7 cellular contexts compared by ENCODE assay signal in the genomic region with DNA sequence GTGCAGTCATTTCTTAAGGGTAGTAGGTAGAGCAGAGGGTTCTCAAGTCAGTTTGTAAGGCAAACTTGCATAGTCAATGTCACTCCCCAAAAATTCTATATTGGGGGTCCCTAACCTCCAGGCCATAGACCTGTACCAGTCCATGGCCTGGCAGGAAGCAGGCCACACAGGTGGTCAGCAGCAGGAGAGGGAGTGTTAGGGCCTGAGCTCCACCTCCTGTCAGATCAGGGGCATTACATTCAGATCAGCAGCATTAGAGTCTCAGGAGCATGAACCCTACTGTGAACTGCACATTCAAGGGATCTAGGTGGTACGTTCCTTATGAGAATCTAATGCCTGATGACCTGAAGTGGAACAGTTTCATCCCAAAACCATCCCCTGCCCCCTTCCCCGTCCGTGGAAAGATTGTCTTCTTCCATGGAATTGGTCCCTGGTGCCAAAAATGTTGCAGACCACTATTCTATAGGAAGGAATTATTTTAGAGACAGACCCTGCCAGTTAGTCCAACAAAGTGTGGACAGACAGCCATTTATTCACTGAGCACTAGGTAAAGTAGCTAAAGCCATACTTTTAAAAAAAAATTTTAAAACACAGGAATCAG. TPM values are rescaled to one million over a fixed set of nuclear protein-coding genes. Genes with fewer than 3 reads are reported as not detected.
DNase-seq lines count a peak whose midpoint lies in the region; ATAC-seq and TF ChIP-seq lines count a peak whose summit lies in the region.

No MANE protein-coding gene starts in this region.

- H3K9ac ChIP-seq in MM.1S (ENCODE audit: low read length) = no peak overlapping the region

- peak overlapping the region; percentile 32 for H3K27ac Mint-ChIP-seq in activated CD8-positive, alpha-beta T cell treated with anti-CD3 and anti-CD28 coated beads for 36 hours

- ATAC-seq in GM21390 (IDR thresholded peaks at IDR 0.05; ENCODE audit: unreplicated experiment) (peak; percentile 66), HG03439 (IDR thresholded peaks at IDR 0.05; ENCODE audit: unreplicated experiment) (no peak)
- peak; percentile 88 for ATAC-seq in activated CD8-positive, alpha-beta T cell treated with anti-CD3 and anti-CD28 coated beads for 36 hours

- H3K27me3 ChIP-seq in DOHH2 (ENCODE audit: control insufficient read depth, low read length) (no peaks in the 10 kb centered on the region), MM.1S (replicated peaks; ENCODE audit: insufficient read depth, low read length) (no peaks in the 10 kb centered on the region), right atrium auricular region (no peaks in the 10 kb centered on the region), tibial nerve (no peaks in the 10 kb centered on the region)

- TF ChIP-seq POLR2A in tibial nerve (IDR thresholded peaks at IDR 0.05) = no peak

- H3K4me1 ChIP-seq in DOHH2 (ENCODE audit: control insufficient read depth, low read length) = peaks cover 3% of the 10 kb centered on the region
- H3K4me1 ChIP-seq in MM.1S (ENCODE audit: low read length) = no peaks in the 10 kb centered on the region
- H3K4me1 ChIP-seq in right atrium auricular region = peaks cover 0 to 8% of the 10 kb centered on the region in 2 donors
- peaks cover 0 to 28% (median 6%) of the 10 kb centered on the region in 4 donors for H3K4me1 ChIP-seq in tibial nerve

- H3K9me2 ChIP-seq in DOHH2 (replicated peaks; ENCODE audit: control insufficient read depth, low read length) (no peaks in the 10 kb centered on the region), MM.1S (replicated peaks; ENCODE audit: insufficient read depth, low read length) (no peaks in the 10 kb centered on the region)

- H3F3A ChIP-seq in DOHH2 (ENCODE audit: control insufficient read depth, insufficient read depth) (no peaks in the 10 kb centered on the region), MM.1S (ENCODE audit: insufficient read depth, low read length) (peaks cover 43% of the 10 kb centered on the region)

- H3K4me3 Mint-ChIP-seq in activated CD8-positive, alpha-beta T cell treated with anti-CD3 and anti-CD28 coated beads for 36 hours = no peak overlapping the region

- no peak overlapping the region for H3K4me2 ChIP-seq in DOHH2 (ENCODE audit: low read length)
- no peak overlapping the region for H3K4me2 ChIP-seq in MM.1S (ENCODE audit: low read depth, low read length)

- POLR2A ChIA-PET in activated CD8-positive, alpha-beta T cell treated with anti-CD3 and anti-CD28 coated beads for 36 hours (lab: Charles Lee) = no interaction called here

- no peak overlapping the region for H2AFZ ChIP-seq in MM.1S (ENCODE audit: low read length)

- no peaks in the 10 kb centered on the region for H3K9me3 Mint-ChIP-seq in activated CD8-positive, alpha-beta T cell treated with anti-CD3 and anti-CD28 coated beads for 36 hours

- 60 to 79% methylated on average over 3 of the region's 3 CpGs for WGBS in tibial nerve, 2 donors

- H3K4me3 ChIP-seq in DOHH2 (ENCODE audit: low read length) = no peak overlapping the region
- H3K4me3 ChIP-seq in MM.1S (ENCODE audit: low read length) = no peak overlapping the region
- no peak overlapping the region for H3K4me3 ChIP-seq in right atrium auricular region
- no peak overlapping the region for H3K4me3 ChIP-seq in tibial nerve

- DNase-seq in MM.1S = peak; percentile 47
- peak; percentile 32 for DNase-seq in activated CD8-positive, alpha-beta T cell treated with anti-CD3 and anti-CD28 coated beads for 36 hours
- DNase-seq in right atrium auricular region (ENCODE audit: low spot score) = no peak
- DNase-seq in tibial nerve (ENCODE audit: low spot score in 2 of 2) = no peak

- H3K79me2 ChIP-seq in DOHH2 (ENCODE audit: control insufficient read depth, low read length) = peaks cover 21% of the 10 kb centered on the region
- H3K79me2 ChIP-seq in MM.1S (ENCODE audit: low read length) = peaks cover 5% of the 10 kb centered on the region

- no peaks in the 10 kb centered on the region for H3K9me3 ChIP-seq in DOHH2 (ENCODE audit: control insufficient read depth, insufficient read depth, low read length)
- H3K9me3 ChIP-seq in MM.1S (replicated peaks; ENCODE audit: insufficient read depth, low read length) = no peaks in the 10 kb centered on the region
- H3K9me3 ChIP-seq in right atrium auricular region = no peaks in the 10 kb centered on the region
- H3K9me3 ChIP-seq in tibial nerve = no peaks in the 10 kb centered on the region

- peaks cover 41% of the 10 kb centered on the region for H3K4me1 Mint-ChIP-seq in activated CD8-positive, alpha-beta T cell treated with anti-CD3 and anti-CD28 coated beads for 36 hours (ENCODE audit: low read depth)

- H3K36me3 Mint-ChIP-seq in activated CD8-positive, alpha-beta T cell treated with anti-CD3 and anti-CD28 coated beads for 36 hours (ENCODE audit: low read depth) = peaks cover 34% of the 10 kb centered on the region

- peak; percentile 74 for TF ChIP-seq CTCF in DOHH2 (IDR thresholded peaks at IDR 0.05; ENCODE audit: low read depth, low read length, poor library complexity, severe bottlenecking)
- peak; percentile 61 for TF ChIP-seq CTCF in MM.1S (IDR thresholded peaks at IDR 0.05; ENCODE audit: low read length)
- peak; percentile 73 for TF ChIP-seq CTCF in activated CD8-positive, alpha-beta T cell treated with anti-CD3 and anti-CD28 coated beads for 36 hours (IDR thresholded peaks at IDR 0.05)
- TF ChIP-seq CTCF in right atrium auricular region (IDR thresholded peaks at IDR 0.05) = peak; percentile 31 to 71
- TF ChIP-seq CTCF in tibial nerve (IDR thresholded peaks at IDR 0.05) = peak in 3 of 5 experiments; percentile 23 to 32 (median 24)

- TF ChIP-seq EP300 in tibial nerve (IDR thresholded peaks at IDR 0.05) = no peak

- H3K27ac ChIP-seq in DOHH2 (ENCODE audit: low read depth, low read length) (no peak overlapping the region), MM.1S (ENCODE audit: low read length) (no peak overlapping the region), right atrium auricular region (no peak overlapping the region), tibial nerve (no peak overlapping the region)

- peaks cover 66% of the 10 kb centered on the region for H3K36me3 ChIP-seq in DOHH2 (ENCODE audit: control insufficient read depth, low read length)
- H3K36me3 ChIP-seq in MM.1S (replicated peaks; ENCODE audit: insufficient read depth, low read length) = no peaks in the 10 kb centered on the region; the same call in 1 of the 2 replicates
- H3K36me3 ChIP-seq in right atrium auricular region = peaks cover 44% of the 10 kb centered on the region
- peaks cover 0 to 66% (median 0%) of the 10 kb centered on the region in 3 donors for H3K36me3 ChIP-seq in tibial nerve

- CTCF ChIA-PET in activated CD8-positive, alpha-beta T cell treated with anti-CD3 and anti-CD28 coated beads for 36 hours (lab: Charles Lee) = interaction anchor here (1.6 kb wide), 1 partner anchor 9 kb away, joined by 5 read pairs; no protein-coding TSS in a partner anchor

- intact Hi-C loops in activated CD8-positive, alpha-beta T cell treated with anti-CD3 and anti-CD28 coated beads for 36 hours (cut with micrococcal nuclease) = loop anchor here (5.0 kb wide), 1 partner anchor 189 kb away; no protein-coding TSS in a partner anchor

- H3K27me3 Mint-ChIP-seq in activated CD8-positive, alpha-beta T cell treated with anti-CD3 and anti-CD28 coated beads for 36 hours = no peaks in the 10 kb centered on the region

- no peaks in the 10 kb centered on the region for H4K20me1 ChIP-seq in DOHH2 (ENCODE audit: control insufficient read depth, insufficient read depth, low read depth, low read length)
- no peaks in the 10 kb centered on the region; the same call in 1 of the 2 replicates for H4K20me1 ChIP-seq in MM.1S (ENCODE audit: insufficient read depth, low read length)

RNA-seq across cellular contexts. Expression of gene COA5, which starts 6.7 kb away (rescaled TPM):
- 10 to 100 TPM; 27.5 to 32.7 TPM for total RNA-seq in activated CD8-positive, alpha-beta T cell treated with anti-CD3 and anti-CD28 coated beads for 36 hours
- total RNA-seq in right atrium auricular region (10 to 100 TPM; 19.8 to 22.3 TPM), tibial nerve (10 to 100 TPM; 23.1 to 46.8 (median 33.7) TPM)

RNA-seq across cellular contexts. Expression of gene UNC50, which starts 6.8 kb away (rescaled TPM):
- 10 to 100 TPM; 24.8 to 28.3 TPM for total RNA-seq in activated CD8-positive, alpha-beta T cell treated with anti-CD3 and anti-CD28 coated beads for 36 hours
- total RNA-seq in right atrium auricular region (10 to 100 TPM; 30.4 to 35.3 TPM), tibial nerve (10 to 100 TPM; 45.3 to 64.9 (median 56.7) TPM)

Comparison
In these comparisons a context has a peak if more than half of its experiments do, and no peak if none do; other contexts are left out.
1. CTCF ChIP-seq: peak in every context shown above with its lines; median percentile 74 in DOHH2; 73 in activated CD8-positive, alpha-beta T cell treated with anti-CD3 and anti-CD28 coated beads for 36 hours; 61 in MM.1S; 51 in right atrium auricular region; 24 in tibial nerve.
2. DNase-seq: peak in MM.1S (single experiment) and activated CD8-positive, alpha-beta T cell treated with anti-CD3 and anti-CD28 coated beads for 36 hours (single experiment); none in right atrium auricular region (single experiment) and tibial nerve (0 of 2).